12 cellular contexts compared by ENCODE assay signal in the genomic region with DNA sequence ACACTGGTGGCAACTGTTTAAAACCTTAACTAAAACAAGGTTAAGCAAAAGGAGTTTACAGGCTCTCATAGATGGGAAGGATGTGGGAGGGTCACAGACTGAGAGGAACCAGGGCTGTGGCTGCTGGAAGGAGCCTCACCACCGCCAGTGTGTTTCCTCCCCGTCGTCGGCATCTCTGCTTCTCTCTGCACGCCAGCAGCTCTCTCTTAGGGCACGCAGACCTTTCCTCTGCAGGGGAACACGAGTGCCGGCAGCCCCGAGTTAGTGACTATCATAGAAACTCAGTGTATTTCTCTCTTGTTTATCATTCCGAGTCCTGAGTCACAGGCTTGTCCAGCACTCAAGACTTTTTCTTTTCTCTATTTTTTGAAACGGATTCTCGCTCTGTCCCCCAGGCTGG. TPM values are rescaled to one million over a fixed set of nuclear protein-coding genes. Genes with fewer than 3 reads are reported as not detected.
DNase-seq lines count a peak whose midpoint lies in the region; ATAC-seq, FAIRE-seq and TF ChIP-seq lines count a peak whose summit lies in the region.
"Had no signal": no experiment of that assay in that cellular context is flagged by ENCODE, and none has a peak within 500 bp of the region (broad histone marks: within the 10 kb centered on the region; RNA-seq: fewer than 3 reads in every experiment).

No MANE protein-coding gene starts in this region.

- peaks cover 5% of the 10 kb centered on the region for H3K36me3 Mint-ChIP-seq in activated naive CD8-positive, alpha-beta T cell
- no peaks in the 10 kb centered on the region for H3K36me3 Mint-ChIP-seq in activated naive CD8-positive, alpha-beta T cell treated with anti-CD3 and anti-CD28 coated beads, Interleukin-2, amount 50 U/mL, for 24 hours (ENCODE audit: low read depth)

- no peaks in the 10 kb centered on the region for H3K9me3 Mint-ChIP-seq in activated naive CD8-positive, alpha-beta T cell (ENCODE audit: low read depth)
- no peaks in the 10 kb centered on the region for H3K9me3 Mint-ChIP-seq in activated naive CD8-positive, alpha-beta T cell treated with anti-CD3 and anti-CD28 coated beads, Interleukin-2, amount 50 U/mL, for 24 hours
- H3K9me3 Mint-ChIP-seq: mesothelial cell of epicardium had no signal

- H3K4me3 Mint-ChIP-seq in activated naive CD8-positive, alpha-beta T cell: peak overlapping the region; percentile 72
- H3K4me3 Mint-ChIP-seq in activated naive CD8-positive, alpha-beta T cell treated with anti-CD3 and anti-CD28 coated beads, Interleukin-2, amount 50 U/mL, for 24 hours: no peak overlapping the region
- H3K4me3 Mint-ChIP-seq: mesothelial cell of epicardium had no signal

- no peak overlapping the region for H3K4me3 ChIP-seq in mammary epithelial cell (replicated peaks in 1 of 3; ENCODE audit: insufficient read depth in 1 of 3, low read depth in 2 of 3, low read length in 3 of 3)

- no peak overlapping the region for H3K9ac ChIP-seq in mammary epithelial cell (ENCODE audit: insufficient read depth, low read length)

- dilution Hi-C loops in mammary epithelial cell (cut with HindIII; ENCODE audit: low sequenced_read_pairs): no loop called here

- no peaks in the 10 kb centered on the region for H3K27me3 ChIP-seq in mammary epithelial cell (ENCODE audit: insufficient read depth, low read length)

- no peak for ATAC-seq in activated naive CD8-positive, alpha-beta T cell treated with anti-CD3 and anti-CD28 coated beads, Interleukin-2, amount 50 U/mL, for 24 hours
- ATAC-seq in GM18520 (IDR thresholded peaks at IDR 0.05; ENCODE audit: unreplicated experiment): no peak

- H3K27ac ChIP-seq in substantia nigra (ENCODE audit: low read depth, low read length, poor library complexity, severe bottlenecking): peak overlapping the region; percentile 14
- H3K27ac ChIP-seq in mammary epithelial cell (ENCODE audit: insufficient read depth, low read depth, low read length): no peak overlapping the region

- H3K4me1 ChIP-seq in mammary epithelial cell (ENCODE audit: insufficient read depth, low read length): no peaks in the 10 kb centered on the region

- TF ChIP-seq CTCF in mammary epithelial cell (conservative IDR thresholded peaks at IDR 0.05 in 1 of 2, IDR thresholded peaks at IDR 0.05 in 1 of 2; ENCODE audit: extremely low read depth in 1 of 2, insufficient read depth in 1 of 2, low read depth in 1 of 2, low read length in 2 of 2): no peak

- in situ Hi-C loops in mammary epithelial cell (cut with MboI; ENCODE audit: low sequenced_read_pairs in 2 of 2): no loop called here

- H3K79me2 ChIP-seq in mammary epithelial cell (ENCODE audit: insufficient read depth, low read length): no peaks in the 10 kb centered on the region

- intact Hi-C loops in mammary epithelial cell (cut with micrococcal nuclease): loop anchor here (1.0 kb wide), 2 partner anchors 85 to 146 kb away; no protein-coding TSS in a partner anchor

- no peaks in the 10 kb centered on the region for H4K20me1 ChIP-seq in mammary epithelial cell (ENCODE audit: insufficient read depth, low read length)

- no peak for FAIRE-seq in RCC 7860 (lab: Jason Lieb, UNC)

- no peak for DNase-seq in activated naive CD8-positive, alpha-beta T cell treated with anti-CD3 and anti-CD28 coated beads, Interleukin-2, amount 50 U/mL, for 24 hours
- DNase-seq in activated T-helper 1 cell treated with Interleukin-2 at 50 U/mL for 16 hours (ENCODE audit: low read depth) (peak; percentile 56), iPS-NIHi11 (ENCODE audit: low spot score) (peak; percentile 3), substantia nigra (lab: John Stamatoyannopoulos, UW) (peak in 6 of 49 donors; percentile 20 to 46 (median 32)), RCC 7860 (ENCODE audit: low spot score) (no peak), mammary epithelial cell (no peak)

- peaks cover 79% of the 10 kb centered on the region for H3K4me1 Mint-ChIP-seq in activated naive CD8-positive, alpha-beta T cell (ENCODE audit: low read depth)
- peaks cover 61% of the 10 kb centered on the region for H3K4me1 Mint-ChIP-seq in activated naive CD8-positive, alpha-beta T cell treated with anti-CD3 and anti-CD28 coated beads, Interleukin-2, amount 50 U/mL, for 24 hours

- BruUV-seq in mammary epithelial cell (replicated peaks; lab: Mats Ljungman, UMichigan): no TSS peak

- 100% methylated on average over 10 of the region's 12 CpGs for WGBS in mammary epithelial cell (ENCODE audit: low coverage, missing lambda C conversion rate)

- H2AFZ ChIP-seq in mammary epithelial cell (ENCODE audit: low read depth, low read length): no peak overlapping the region

- H3K36me3 ChIP-seq in mammary epithelial cell (ENCODE audit: insufficient read depth, low read length): no peaks in the 10 kb centered on the region

- CTCF ChIA-PET in mammary epithelial cell (lab: Charles Lee; ENCODE audit: low non-redundant PET): no interaction called here

- H3K9me3 ChIP-seq in mammary epithelial cell (replicated peaks; ENCODE audit: insufficient read depth, low read length): no peaks in the 10 kb centered on the region

- peak overlapping the region; percentile 93 for H3K27ac Mint-ChIP-seq in activated naive CD8-positive, alpha-beta T cell
- no peak overlapping the region for H3K27ac Mint-ChIP-seq in activated naive CD8-positive, alpha-beta T cell treated with anti-CD3 and anti-CD28 coated beads, Interleukin-2, amount 50 U/mL, for 24 hours
- H3K27ac Mint-ChIP-seq: mesothelial cell of epicardium had no signal

- H3K4me2 ChIP-seq in mammary epithelial cell (ENCODE audit: insufficient read depth, low read depth, low read length): no peak overlapping the region

- no peaks in the 10 kb centered on the region for H3K27me3 Mint-ChIP-seq in activated naive CD8-positive, alpha-beta T cell
- no peaks in the 10 kb centered on the region for H3K27me3 Mint-ChIP-seq in activated naive CD8-positive, alpha-beta T cell treated with anti-CD3 and anti-CD28 coated beads, Interleukin-2, amount 50 U/mL, for 24 hours

RNA-seq across cellular contexts. Expression of a gene that starts 8.1 kb away (rescaled TPM):
- total RNA-seq in mammary epithelial cell: under 1 TPM in 1 of 2 donors, not detected in 1; under 0.01 TPM
- 0.02 TPM for polyA plus RNA-seq in mammary epithelial cell
- polyA minus RNA-seq in mammary epithelial cell: not detected
- total RNA-seq: M059J, ureter had no signal
- polyA plus RNA-seq: AG04450 had no signal

Comparison
In these comparisons a context has a peak if more than half of its experiments do, and no peak if none do; other contexts are left out.
1. DNase-seq: peak in activated T-helper 1 cell treated with Interleukin-2 at 50 U/mL for 16 hours (single experiment) and iPS-NIHi11 (single experiment); none in activated naive CD8-positive, alpha-beta T cell treated with anti-CD3 and anti-CD28 coated beads, Interleukin-2, amount 50 U/mL, for 24 hours (single experiment), RCC 7860 (single experiment) and mammary epithelial cell (single experiment).